In the genomic region with DNA sequence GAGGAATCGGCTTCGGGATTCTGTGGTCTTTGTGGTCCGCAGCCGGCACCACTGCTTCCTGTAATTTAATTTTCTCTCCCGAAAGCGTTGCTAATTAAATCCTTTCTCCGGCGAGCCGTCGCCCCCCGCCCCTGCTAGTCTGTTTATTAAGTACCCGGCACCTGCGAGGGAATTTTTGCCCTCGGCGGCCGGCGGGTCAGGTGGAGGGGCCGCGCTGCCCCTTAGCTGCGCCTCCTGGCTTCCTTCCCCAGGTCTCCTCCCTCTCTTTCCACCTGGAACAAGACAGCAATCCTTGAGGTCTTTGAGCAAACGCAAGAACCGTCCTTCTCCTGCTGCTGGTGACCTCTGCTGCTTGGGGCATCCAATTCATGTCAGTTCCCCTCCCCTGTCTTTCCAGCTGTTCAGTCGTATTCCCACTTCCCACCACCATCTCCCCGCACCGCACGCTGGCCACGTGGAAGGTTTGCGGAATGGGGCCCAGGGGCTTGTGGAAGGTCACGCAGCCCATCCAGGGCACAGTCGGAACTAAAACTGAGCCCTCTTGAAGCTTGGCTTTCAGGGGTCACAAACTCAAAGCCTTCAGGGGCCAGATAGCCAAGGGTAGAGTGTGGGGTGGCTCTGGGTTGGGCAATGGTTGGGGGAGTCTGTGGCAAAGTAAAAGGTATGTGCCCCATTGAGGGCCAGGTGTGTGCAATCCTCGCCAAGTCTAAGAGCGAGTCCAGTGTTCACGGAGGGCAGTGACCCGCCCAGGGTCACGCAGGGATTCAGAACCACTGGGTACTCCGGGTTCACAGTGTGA, we compare ENCODE assay signal across 9 cellular contexts. TPM values are rescaled to one million over a fixed set of nuclear protein-coding genes. Genes with fewer than 3 reads are reported as not detected.
DNase-seq lines count a peak whose midpoint lies in the region; ATAC-seq and TF ChIP-seq lines count a peak whose summit lies in the region.
"Had no signal": no experiment of that assay in that cellular context is flagged by ENCODE, and none has a peak within 500 bp of the region (broad histone marks: within the 10 kb centered on the region; RNA-seq: fewer than 3 reads in every experiment).

No MANE protein-coding gene starts in this region.

- TF ChIP-seq EP300 in suprapubic skin (IDR thresholded peaks at IDR 0.05), result no peak

- peaks cover 19% of the 10 kb centered on the region for H3K4me1 Mint-ChIP-seq in T-helper 2 cell treated with Interferon-gamma antibody and Interleukin-4, amounts not matched to agents 5 μg/mL and 100 μg/mL, for 36 hours (ENCODE audit: low read depth)
- H3K4me1 Mint-ChIP-seq in activated T-helper 2 cell treated with anti-CD3 and anti-CD28 coated beads, Interferon-gamma antibody, Interleukin-2, Interleukin-4, amounts not matched to agents 10 μg/mL and 5 μg/mL and 100 μg/mL, durations not matched to agents 14 hours and 24 hours and 36 hours (ENCODE audit: low read depth), result peaks cover 8% of the 10 kb centered on the region

- H3K36me3 Mint-ChIP-seq in T-helper 2 cell treated with Interferon-gamma antibody and Interleukin-4, amounts not matched to agents 5 μg/mL and 100 μg/mL, for 36 hours (ENCODE audit: low read depth), result no peaks in the 10 kb centered on the region
- H3K36me3 Mint-ChIP-seq in activated T-helper 2 cell treated with anti-CD3 and anti-CD28 coated beads, Interferon-gamma antibody, Interleukin-2, Interleukin-4, amounts not matched to agents 10 μg/mL and 5 μg/mL and 100 μg/mL, durations not matched to agents 14 hours and 24 hours and 36 hours (ENCODE audit: low read depth), result no peaks in the 10 kb centered on the region

- no peaks in the 10 kb centered on the region for H3K9me3 ChIP-seq in suprapubic skin

- no peak for DNase-seq in T-helper 2 cell treated with Interferon-gamma antibody and Interleukin-4, amounts not matched to agents 5 μg/mL and 100 μg/mL, for 36 hours (ENCODE audit: low spot score)
- DNase-seq in T-helper 2 cell (no peak), left kidney (ENCODE audit: low read depth, low spot score) (peak; percentile 37), suprapubic skin (ENCODE audit: low spot score in 2 of 2) (peak in 1 of 2 donors; percentile 49), omental fat pad (ENCODE audit: low spot score) (no peak)
- no peak for DNase-seq in activated T-helper 2 cell treated with anti-CD3 and anti-CD28 coated beads, Interferon-gamma antibody, Interleukin-2, Interleukin-4, amounts not matched to agents 10 μg/mL and 5 μg/mL and 100 μg/mL, durations not matched to agents 14 hours and 24 hours and 36 hours (ENCODE audit: low spot score)
- DNase-seq: NCI-H146 had no signal

- H3K27me3 Mint-ChIP-seq in T-helper 2 cell treated with Interferon-gamma antibody and Interleukin-4, amounts not matched to agents 5 μg/mL and 100 μg/mL, for 36 hours (ENCODE audit: low read depth), result peaks cover 44% of the 10 kb centered on the region
- H3K27me3 Mint-ChIP-seq in activated T-helper 2 cell treated with anti-CD3 and anti-CD28 coated beads, Interferon-gamma antibody, Interleukin-2, Interleukin-4, amounts not matched to agents 10 μg/mL and 5 μg/mL and 100 μg/mL, durations not matched to agents 14 hours and 24 hours and 36 hours (ENCODE audit: low read depth), result peaks cover 30% of the 10 kb centered on the region

- peak overlapping the region; percentile 54 for H3K4me3 Mint-ChIP-seq in T-helper 2 cell treated with Interferon-gamma antibody and Interleukin-4, amounts not matched to agents 5 μg/mL and 100 μg/mL, for 36 hours
- H3K4me3 Mint-ChIP-seq in activated T-helper 2 cell treated with anti-CD3 and anti-CD28 coated beads, Interferon-gamma antibody, Interleukin-2, Interleukin-4, amounts not matched to agents 10 μg/mL and 5 μg/mL and 100 μg/mL, durations not matched to agents 14 hours and 24 hours and 36 hours (ENCODE audit: low read depth), result peak overlapping the region; percentile 48

- no peak overlapping the region for H3K27ac Mint-ChIP-seq in T-helper 2 cell treated with Interferon-gamma antibody and Interleukin-4, amounts not matched to agents 5 μg/mL and 100 μg/mL, for 36 hours
- H3K27ac Mint-ChIP-seq in activated T-helper 2 cell treated with anti-CD3 and anti-CD28 coated beads, Interferon-gamma antibody, Interleukin-2, Interleukin-4, amounts not matched to agents 10 μg/mL and 5 μg/mL and 100 μg/mL, durations not matched to agents 14 hours and 24 hours and 36 hours, result no peak overlapping the region

- peaks cover 3% of the 10 kb centered on the region for H3K36me3 ChIP-seq in suprapubic skin

- peak overlapping the region; percentile 48 for H3K4me3 ChIP-seq in suprapubic skin

- peaks cover 10% of the 10 kb centered on the region for H3K27me3 ChIP-seq in suprapubic skin

- intact Hi-C loops in activated T-helper 2 cell treated with anti-CD3 and anti-CD28 coated beads, Interferon-gamma antibody, Interleukin-2, Interleukin-4, amounts not matched to agents 10 μg/mL and 5 μg/mL and 100 μg/mL, durations not matched to agents 14 hours and 24 hours and 36 hours (cut with micrococcal nuclease), result loop anchor here (1.0 kb wide), 1 partner anchor 28 kb away; no protein-coding TSS in a partner anchor

- peaks cover 50% of the 10 kb centered on the region for H3K4me1 ChIP-seq in suprapubic skin

- WGBS in suprapubic skin, result 31% methylated on average over 28 of the region's 36 CpGs

- TF ChIP-seq CTCF in suprapubic skin (IDR thresholded peaks at IDR 0.05) (no peak), omental fat pad (IDR thresholded peaks at IDR 0.05) (no peak)

- no peak for TF ChIP-seq POLR2A in suprapubic skin (IDR thresholded peaks at IDR 0.05)

- H3K27ac ChIP-seq in suprapubic skin, result no peak overlapping the region

- no peak for ATAC-seq in HG02938 (IDR thresholded peaks at IDR 0.05; ENCODE audit: unreplicated experiment)
- ATAC-seq in GM21447 (IDR thresholded peaks at IDR 0.05; ENCODE audit: unreplicated experiment), result no peak
- no peak for ATAC-seq in omental fat pad (ENCODE audit: low FRiP score)

- H3K9me3 Mint-ChIP-seq in T-helper 2 cell treated with Interferon-gamma antibody and Interleukin-4, amounts not matched to agents 5 μg/mL and 100 μg/mL, for 36 hours, result no peaks in the 10 kb centered on the region
- no peaks in the 10 kb centered on the region for H3K9me3 Mint-ChIP-seq in activated T-helper 2 cell treated with anti-CD3 and anti-CD28 coated beads, Interferon-gamma antibody, Interleukin-2, Interleukin-4, amounts not matched to agents 10 μg/mL and 5 μg/mL and 100 μg/mL, durations not matched to agents 14 hours and 24 hours and 36 hours

RNA-seq across cellular contexts. Expression of a gene that starts 16.1 kb away (rescaled TPM):
- total RNA-seq in activated T-helper 2 cell treated with anti-CD3 and anti-CD28 coated beads, Interferon-gamma antibody, Interleukin-2, Interleukin-4, amounts not matched to agents 10 μg/mL and 5 μg/mL and 100 μg/mL, durations not matched to agents 14 hours and 24 hours and 36 hours, result not detected in 2 replicates
- total RNA-seq in suprapubic skin, result not detected
- total RNA-seq in omental fat pad, result not detected

RNA-seq across cellular contexts. Expression of a gene that starts 27.4 kb away (rescaled TPM):
- 10.9 and 11.3 TPM in 2 replicates for total RNA-seq in activated T-helper 2 cell treated with anti-CD3 and anti-CD28 coated beads, Interferon-gamma antibody, Interleukin-2, Interleukin-4, amounts not matched to agents 10 μg/mL and 5 μg/mL and 100 μg/mL, durations not matched to agents 14 hours and 24 hours and 36 hours
- total RNA-seq in suprapubic skin (10 to 100 TPM; 47.2 to 79.0 (median 53.9) TPM), omental fat pad (10 to 100 TPM; 34.2 to 47.3 (median 40.3) TPM)

RNA-seq across cellular contexts. Expression of a gene that starts 56.1 kb away (rescaled TPM):
- total RNA-seq in activated T-helper 2 cell treated with anti-CD3 and anti-CD28 coated beads, Interferon-gamma antibody, Interleukin-2, Interleukin-4, amounts not matched to agents 10 μg/mL and 5 μg/mL and 100 μg/mL, durations not matched to agents 14 hours and 24 hours and 36 hours, result 0.53 and 1.0 TPM in 2 replicates
- total RNA-seq in suprapubic skin, result 10 to 100 TPM; 12.3 to 32.8 (median 19.9) TPM
- under 1 TPM in 1 of 4 donors, not detected in 3; 0.13 TPM for total RNA-seq in omental fat pad
